Comparison of ENCODE assay signal across 2 cellular contexts in genomic region chr2:232489516-232490220, GRCh38.
TF ChIP-seq lines count a peak whose summit lies in the region.

No MANE protein-coding gene starts in this region.

TF ChIP-seq in GM23338, 12 proteins besides CTCF, POLR2A, EP300 and RAD21 (continued from another document):
- TF ChIP-seq, protein P1, sequence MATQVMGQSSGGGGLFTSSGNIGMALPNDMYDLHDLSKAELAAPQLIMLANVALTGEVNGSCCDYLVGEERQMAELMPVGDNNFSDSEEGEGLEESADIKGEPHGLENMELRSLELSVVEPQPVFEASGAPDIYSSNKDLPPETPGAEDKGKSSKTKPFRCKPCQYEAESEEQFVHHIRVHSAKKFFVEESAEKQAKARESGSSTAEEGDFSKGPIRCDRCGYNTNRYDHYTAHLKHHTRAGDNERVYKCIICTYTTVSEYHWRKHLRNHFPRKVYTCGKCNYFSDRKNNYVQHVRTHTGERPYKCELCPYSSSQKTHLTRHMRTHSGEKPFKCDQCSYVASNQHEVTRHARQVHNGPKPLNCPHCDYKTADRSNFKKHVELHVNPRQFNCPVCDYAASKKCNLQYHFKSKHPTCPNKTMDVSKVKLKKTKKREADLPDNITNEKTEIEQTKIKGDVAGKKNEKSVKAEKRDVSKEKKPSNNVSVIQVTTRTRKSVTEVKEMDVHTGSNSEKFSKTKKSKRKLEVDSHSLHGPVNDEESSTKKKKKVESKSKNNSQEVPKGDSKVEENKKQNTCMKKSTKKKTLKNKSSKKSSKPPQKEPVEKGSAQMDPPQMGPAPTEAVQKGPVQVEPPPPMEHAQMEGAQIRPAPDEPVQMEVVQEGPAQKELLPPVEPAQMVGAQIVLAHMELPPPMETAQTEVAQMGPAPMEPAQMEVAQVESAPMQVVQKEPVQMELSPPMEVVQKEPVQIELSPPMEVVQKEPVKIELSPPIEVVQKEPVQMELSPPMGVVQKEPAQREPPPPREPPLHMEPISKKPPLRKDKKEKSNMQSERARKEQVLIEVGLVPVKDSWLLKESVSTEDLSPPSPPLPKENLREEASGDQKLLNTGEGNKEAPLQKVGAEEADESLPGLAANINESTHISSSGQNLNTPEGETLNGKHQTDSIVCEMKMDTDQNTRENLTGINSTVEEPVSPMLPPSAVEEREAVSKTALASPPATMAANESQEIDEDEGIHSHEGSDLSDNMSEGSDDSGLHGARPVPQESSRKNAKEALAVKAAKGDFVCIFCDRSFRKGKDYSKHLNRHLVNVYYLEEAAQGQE (IDR thresholded peaks at IDR 0.05; ENCODE audit: unreplicated experiment) = no peak

TF ChIP-seq in neural cell, 6 proteins besides CTCF, POLR2A, EP300 and RAD21 (continued from another document):
- TF ChIP-seq POLR2AphosphoS5 (IDR thresholded peaks at IDR 0.05) (no peak), MXI1 (conservative IDR thresholded peaks at IDR 0.05; ENCODE audit: poor library complexity, severe bottlenecking) (no peak), TAF1 (IDR thresholded peaks at IDR 0.05; ENCODE audit: low read depth) (no peak), SMC3 (conservative IDR thresholded peaks at IDR 0.05; ENCODE audit: poor library complexity) (no peak)
